ENCODE assay signal across 16 cellular contexts in genomic region chr3:112789787-112790186, GRCh38. TPM values are rescaled to one million over a fixed set of nuclear protein-coding genes. Genes with fewer than 3 reads are reported as not detected.
DNase-seq lines count a peak whose midpoint lies in the region; ATAC-seq and TF ChIP-seq lines count a peak whose summit lies in the region.
"Had no signal": no experiment of that assay in that cellular context is flagged by ENCODE, and none has a peak within 500 bp of the region (broad histone marks: within the 10 kb centered on the region; RNA-seq: fewer than 3 reads in every experiment).

No MANE protein-coding gene starts in this region.

- H3K9me3 ChIP-seq in uterus = peaks cover 0 to 5% of the 10 kb centered on the region in 2 donors

- H3K27ac Mint-ChIP-seq in activated naive CD8-positive, alpha-beta T cell treated with anti-CD3 and anti-CD28 coated beads, Interleukin-2, amount 50 U/mL, for 24 hours = no peak overlapping the region
- H3K27ac Mint-ChIP-seq: CD8-positive, alpha-beta memory T cell; HFFc6 had no signal

- H3K4me1 Mint-ChIP-seq in activated naive CD8-positive, alpha-beta T cell treated with anti-CD3 and anti-CD28 coated beads, Interleukin-2, amount 50 U/mL, for 24 hours = peaks cover 15% of the 10 kb centered on the region

- H3K4me1 ChIP-seq in uterus = peaks cover 0 to 4% of the 10 kb centered on the region in 2 donors

- H3K36me3 ChIP-seq in uterus = no peaks in the 10 kb centered on the region
- H3K36me3 ChIP-seq: BLaER1 had no signal

- peak overlapping the region; percentile 34 to 58 for H3K27ac ChIP-seq in uterus
- H3K27ac ChIP-seq: BLaER1, HL-60 had no signal

- no peaks in the 10 kb centered on the region for H3K27me3 ChIP-seq in uterus
- H3K27me3 ChIP-seq: BLaER1 had no signal

- TF ChIP-seq CTCF in uterus (IDR thresholded peaks at IDR 0.05) = no peak

- no peaks in the 10 kb centered on the region for H3K36me3 Mint-ChIP-seq in activated naive CD8-positive, alpha-beta T cell treated with anti-CD3 and anti-CD28 coated beads, Interleukin-2, amount 50 U/mL, for 24 hours (ENCODE audit: low read depth)

- H3K9me3 Mint-ChIP-seq in activated naive CD8-positive, alpha-beta T cell treated with anti-CD3 and anti-CD28 coated beads, Interleukin-2, amount 50 U/mL, for 24 hours = peaks cover 10% of the 10 kb centered on the region

- DNase-seq in DMS53 treated with DMSO at 0.1 percent for 48 hours (lab: John Stamatoyannopoulos, UW; ENCODE audit: unreplicated experiment) (peak; percentile 6), amniotic epithelial cell (ENCODE audit: low read depth) (peak; percentile 59), iris pigment epithelial cell (ENCODE audit: low read depth) (peak; percentile 42), uterus (no peak)
- DNase-seq in activated naive CD8-positive, alpha-beta T cell treated with anti-CD3 and anti-CD28 coated beads, Interleukin-2, amount 50 U/mL, for 24 hours = no peak
- DNase-seq in stimulated activated CD4-positive, alpha-beta T cell treated with anti-CD3 and anti-CD28 coated beads, Interleukin-4, amount 100 ng/mL, for 1 hour = no peak
- DNase-seq: 8988T; AML-193; Caco-2; CD8-positive, alpha-beta memory T cell; HCEC 1CT; HFFc6 had no signal

- no peak overlapping the region for H3K4me3 ChIP-seq in uterus
- H3K4me3 ChIP-seq: BLaER1 had no signal

- no peaks in the 10 kb centered on the region for H3K27me3 Mint-ChIP-seq in activated naive CD8-positive, alpha-beta T cell treated with anti-CD3 and anti-CD28 coated beads, Interleukin-2, amount 50 U/mL, for 24 hours
- H3K27me3 Mint-ChIP-seq: CD8-positive, alpha-beta memory T cell had no signal

- H3K4me3 Mint-ChIP-seq in activated naive CD8-positive, alpha-beta T cell treated with anti-CD3 and anti-CD28 coated beads, Interleukin-2, amount 50 U/mL, for 24 hours = no peak overlapping the region
- H3K4me3 Mint-ChIP-seq: CD8-positive, alpha-beta memory T cell; HFFc6 had no signal

- TF ChIP-seq POLR2A in uterus (IDR thresholded peaks at IDR 0.05) = no peak

- ATAC-seq in activated naive CD8-positive, alpha-beta T cell treated with anti-CD3 and anti-CD28 coated beads, Interleukin-2, amount 50 U/mL, for 24 hours = no peak
- no peak for ATAC-seq in GM21737 (IDR thresholded peaks at IDR 0.05; ENCODE audit: unreplicated experiment)

- intact Hi-C loops in uterus (cut with DNase I; ENCODE audit: low total_unique reads) = no loop called here

RNA-seq across cellular contexts. Expression of gene CD200R1L, which starts 56.9 kb away (rescaled TPM):
- total RNA-seq in uterus = not detected
- total RNA-seq: Caco-2; CD8-positive, alpha-beta memory T cell; Daoy; HFFc6 had no signal

Comparison
In these comparisons a context has a peak if more than half of its experiments do, and no peak if none do; other contexts are left out.
1. DNase-seq: peak in DMS53 treated with DMSO at 0.1 percent for 48 hours (single experiment), amniotic epithelial cell (single experiment) and iris pigment epithelial cell (single experiment); none in uterus (0 of 2), activated naive CD8-positive, alpha-beta T cell treated with anti-CD3 and anti-CD28 coated beads, Interleukin-2, amount 50 U/mL, for 24 hours (single experiment) and stimulated activated CD4-positive, alpha-beta T cell treated with anti-CD3 and anti-CD28 coated beads, Interleukin-4, amount 100 ng/mL, for 1 hour (single experiment).